In genomic region chr16:82639666-82640336, GRCh38 we compare ENCODE assay signal across 8 cellular contexts. TPM values are rescaled to one million over a fixed set of nuclear protein-coding genes. Genes with fewer than 3 reads are reported as not detected.
A peak's percentile ranks its signal among the peaks of the same experiment; 100 is the strongest.
DNase-seq lines count a peak whose midpoint lies in the region; ATAC-seq and TF ChIP-seq lines count a peak whose summit lies in the region.

No MANE protein-coding gene starts in this region.

- H3K27me3 Mint-ChIP-seq in T-helper 17 cell: peaks cover 15% of the 10 kb centered on the region
- H3K27me3 Mint-ChIP-seq in central memory CD8-positive, alpha-beta T cell: no peaks in the 10 kb centered on the region

- no peak for TF ChIP-seq POLR2A in prostate gland (IDR thresholded peaks at IDR 0.05)

- H3K36me3 ChIP-seq in lower lobe of right lung (no peaks in the 10 kb centered on the region), prostate gland (no peaks in the 10 kb centered on the region)

- H3K27ac Mint-ChIP-seq in T-helper 17 cell: no peak overlapping the region
- no peak overlapping the region for H3K27ac Mint-ChIP-seq in central memory CD8-positive, alpha-beta T cell (ENCODE audit: low read depth)

- peak; percentile 15 to 27 for DNase-seq in AML-193 (lab: John Stamatoyannopoulos, UW)
- DNase-seq in HT-29 (ENCODE audit: low spot score): peak; percentile 66
- DNase-seq in T-helper 17 cell: peak; percentile 28 to 44 (median 31)
- DNase-seq in central memory CD8-positive, alpha-beta T cell (ENCODE audit: low spot score in 2 of 2): peak; percentile 24 to 30
- peak; percentile 59 for DNase-seq in lower lobe of right lung
- peak; percentile 63 for DNase-seq in stimulated activated naive CD8-positive, alpha-beta T cell treated with anti-CD3 and anti-CD28 coated beads, Interleukin-15, Interleukin-2, amounts not matched to agents 100 U/mL and 50 U/mL, for 24 hours
- DNase-seq in prostate gland (ENCODE audit: low spot score): no peak

- intact Hi-C loops in lower lobe of right lung (cut with DNase I): no loop called here
- intact Hi-C loops in prostate gland (cut with DNase I): loop anchor here (10.0 kb wide), 1 partner anchor 375 kb away; no protein-coding TSS in a partner anchor

- H3K9me3 Mint-ChIP-seq in central memory CD8-positive, alpha-beta T cell: no peaks in the 10 kb centered on the region

- no peaks in the 10 kb centered on the region for H3K36me3 Mint-ChIP-seq in T-helper 17 cell (ENCODE audit: low read depth)
- H3K36me3 Mint-ChIP-seq in central memory CD8-positive, alpha-beta T cell (ENCODE audit: insufficient read depth): no peaks in the 10 kb centered on the region

- peak; percentile 53 for ATAC-seq in GM18519 (IDR thresholded peaks at IDR 0.05; ENCODE audit: low FRiP score, unreplicated experiment)
- peak; percentile 78 for ATAC-seq in T-helper 17 cell
- ATAC-seq in central memory CD8-positive, alpha-beta T cell (replicated peaks; ENCODE audit: extremely low read depth, poor library complexity, severe bottlenecking): peak; percentile 52
- peak; percentile 68 to 73 for ATAC-seq in lower lobe of right lung
- ATAC-seq in stimulated activated naive CD8-positive, alpha-beta T cell treated with anti-CD3 and anti-CD28 coated beads, Interleukin-15, Interleukin-2, amounts not matched to agents 100 U/mL and 50 U/mL, for 24 hours: peak; percentile 61

- H3K27me3 ChIP-seq in lower lobe of right lung (ENCODE audit: low read depth): no peaks in the 10 kb centered on the region
- no peaks in the 10 kb centered on the region for H3K27me3 ChIP-seq in prostate gland (replicated peaks; ENCODE audit: insufficient read depth)

- H3K4me3 ChIP-seq in lower lobe of right lung (no peak overlapping the region), prostate gland (no peak overlapping the region)

- peak; percentile 67 for TF ChIP-seq CTCF in lower lobe of right lung (IDR thresholded peaks at IDR 0.05)
- peak in 2 of 4 experiments; percentile 24 to 68 for TF ChIP-seq CTCF in prostate gland (IDR thresholded peaks at IDR 0.05)

- no peaks in the 10 kb centered on the region for H3K9me3 ChIP-seq in T-helper 17 cell (ENCODE audit: control insufficient read depth, low read length, poor library complexity, severe bottlenecking)
- no peaks in the 10 kb centered on the region for H3K9me3 ChIP-seq in lower lobe of right lung
- no peaks in the 10 kb centered on the region for H3K9me3 ChIP-seq in prostate gland

- peaks cover 13% of the 10 kb centered on the region for H3K4me1 Mint-ChIP-seq in T-helper 17 cell
- H3K4me1 Mint-ChIP-seq in central memory CD8-positive, alpha-beta T cell: peaks cover 13% of the 10 kb centered on the region

- H3K4me3 Mint-ChIP-seq in T-helper 17 cell: no peak overlapping the region
- no peak overlapping the region for H3K4me3 Mint-ChIP-seq in central memory CD8-positive, alpha-beta T cell

- 44% methylated on average over 9 of the region's 9 CpGs for WGBS in prostate gland

- H3K4me1 ChIP-seq in lower lobe of right lung (no peaks in the 10 kb centered on the region), prostate gland (replicated peaks) (no peaks in the 10 kb centered on the region)

- H3K27ac ChIP-seq in lower lobe of right lung (no peak overlapping the region), prostate gland (no peak overlapping the region)

RNA-seq across cellular contexts. Expression of gene CDH13, which starts 13.0 kb away (rescaled TPM):
- not detected in 2 replicates for total RNA-seq in HT-29 (2014; rRNA removed; shearing (Covaris generic))
- total RNA-seq in T-helper 17 cell (not detected), lower lobe of right lung (14.3 TPM), prostate gland (10 to 100 TPM; 20.6 to 23.0 TPM)

Comparison
In these comparisons a context has a peak if more than half of its experiments do, and no peak if none do; other contexts are left out.
1. RNA of gene CDH13, which starts 13.0 kb away (total RNA-seq): 20.6 to 23.0 TPM in prostate gland and 14.3 TPM in lower lobe of right lung (single experiment); not detected in HT-29 and not detected in T-helper 17 cell; every median in the first group is over 10 times any median in the second.
2. Peak in every context shown above with its lines, with median percentiles within 50 percentile points of each other: ATAC-seq.